Comparison of ENCODE assay signal across 1 cellular context in genomic region chr2:111919794-111920608, GRCh38.
TF ChIP-seq lines count a peak whose summit lies in the region.

No MANE protein-coding gene starts in this region.

TF ChIP-seq in HepG2, 621 proteins besides CTCF, POLR2A, EP300 and RAD21 (continued from another document and continues in another):
- TF ChIP-seq ZNF281 (CRISPR knock-in tag; IDR thresholded peaks at IDR 0.05; ENCODE audit: borderline replicate concordance) (no peak), FOXM1 (CRISPR knock-in tag; IDR thresholded peaks at IDR 0.05) (no peak), ZNF572 (CRISPR knock-in tag; IDR thresholded peaks at IDR 0.05) (no peak), PCBP1 (IDR thresholded peaks at IDR 0.05; ENCODE audit: borderline replicate concordance, low read depth, low read length) (no peak), NONO (IDR thresholded peaks at IDR 0.05) (no peak), NONO (CRISPR knock-in tag; conservative IDR thresholded peaks at IDR 0.05) (peak; percentile 46; the same call in 1 of the 2 replicates), KMT2B (CRISPR knock-in tag; IDR thresholded peaks at IDR 0.05) (peak; percentile 65; the same call in 1 of the 2 replicates), RBM22 (optimal IDR thresholded peaks at IDR 0.05; ENCODE audit: low read length) (peak; percentile 86), ERF (CRISPR knock-in tag; IDR thresholded peaks at IDR 0.05) (peak; percentile 65; the same call in 1 of the 2 replicates), ZNF841 (CRISPR knock-in tag; IDR thresholded peaks at IDR 0.05; ENCODE audit: borderline replicate concordance) (no peak), DNMT3B (CRISPR knock-in tag; conservative IDR thresholded peaks at IDR 0.05) (no peak), ZNF580 (CRISPR knock-in tag; IDR thresholded peaks at IDR 0.05; ENCODE audit: borderline replicate concordance, low read depth) (peak; percentile 18; the same call in 1 of the 2 replicates), ZNF570 (CRISPR knock-in tag; IDR thresholded peaks at IDR 0.05; ENCODE audit: borderline replicate concordance) (no peak), ZNF207 (IDR thresholded peaks at IDR 0.05; ENCODE audit: borderline replicate concordance) (no peak), PBX3 (CRISPR knock-in tag; IDR thresholded peaks at IDR 0.05; ENCODE audit: borderline replicate concordance) (no peak), ZNF839 (CRISPR knock-in tag; IDR thresholded peaks at IDR 0.05; ENCODE audit: borderline replicate concordance) (no peak), ZFX (CRISPR knock-in tag; IDR thresholded peaks at IDR 0.05; ENCODE audit: low read depth) (peak; percentile 91), ZMYM2 (CRISPR knock-in tag; IDR thresholded peaks at IDR 0.05) (no peak), PRDM4 (CRISPR knock-in tag; IDR thresholded peaks at IDR 0.05; ENCODE audit: borderline replicate concordance) (no peak), RFX3 (CRISPR knock-in tag; IDR thresholded peaks at IDR 0.05) (no peak), ARNT (IDR thresholded peaks at IDR 0.05) (no peak), YEATS4 (CRISPR knock-in tag; IDR thresholded peaks at IDR 0.05; ENCODE audit: borderline replicate concordance) (peak; percentile 80), ZSCAN21 (CRISPR knock-in tag; IDR thresholded peaks at IDR 0.05; ENCODE audit: borderline replicate concordance) (peak; percentile 59; the same call in 1 of the 2 replicates), TSC22D2 (CRISPR knock-in tag; IDR thresholded peaks at IDR 0.05; ENCODE audit: borderline replicate concordance) (no peak), ZNF83 (CRISPR knock-in tag; IDR thresholded peaks at IDR 0.05; ENCODE audit: borderline replicate concordance) (0 out of 2 replicates have a peak, but pooled peaks have one; percentile 52), SRSF9 (IDR thresholded peaks at IDR 0.05; ENCODE audit: borderline replicate concordance, insufficient read depth, low read depth, low read length, poor library complexity, severe bottlenecking) (no peak), HCFC1 (IDR thresholded peaks at IDR 0.05; ENCODE audit: low read depth, low read length) (no peak), IKZF1 (IDR thresholded peaks at IDR 0.05) (no peak), ZNF749 (CRISPR knock-in tag; IDR thresholded peaks at IDR 0.05; ENCODE audit: borderline replicate concordance) (no peak), STAT6 (CRISPR knock-in tag; IDR thresholded peaks at IDR 0.05; ENCODE audit: borderline replicate concordance) (no peak), ARID4A (CRISPR knock-in tag; IDR thresholded peaks at IDR 0.05; ENCODE audit: borderline replicate concordance) (peak; percentile 69; the same call in 1 of the 2 replicates), NCOA5 (CRISPR knock-in tag; IDR thresholded peaks at IDR 0.05) (no peak), NCOA2 (CRISPR knock-in tag; IDR thresholded peaks at IDR 0.05) (peak; percentile 74), ZNF317 (CRISPR knock-in tag; IDR thresholded peaks at IDR 0.05) (no peak), ZBTB7A (CRISPR knock-in tag; IDR thresholded peaks at IDR 0.05) (no peak), ZBTB4 (CRISPR knock-in tag; IDR thresholded peaks at IDR 0.05; ENCODE audit: borderline replicate concordance) (no peak), ZNF709 (CRISPR knock-in tag; IDR thresholded peaks at IDR 0.05) (no peak), KLF9 (CRISPR knock-in tag; IDR thresholded peaks at IDR 0.05; ENCODE audit: low read depth) (no peak), PCBP2 (optimal IDR thresholded peaks at IDR 0.05; ENCODE audit: low read depth, low read length, poor library complexity, severe bottlenecking) (no peak), MZF1 (CRISPR knock-in tag; IDR thresholded peaks at IDR 0.05; ENCODE audit: borderline replicate concordance) (no peak), HMG20A (CRISPR knock-in tag; IDR thresholded peaks at IDR 0.05; ENCODE audit: borderline replicate concordance) (peak; percentile 77; the same call in 1 of the 2 replicates), SRY (CRISPR knock-in tag; IDR thresholded peaks at IDR 0.05) (0 out of 2 replicates have a peak, but pooled peaks have one; percentile 52), TERF1 (CRISPR knock-in tag; IDR thresholded peaks at IDR 0.05) (no peak), YY1 (IDR thresholded peaks at IDR 0.05; ENCODE audit: insufficient read depth, insufficient replicate concordance, low read depth, low read length) (peak; percentile 56)
